In the genomic region with DNA sequence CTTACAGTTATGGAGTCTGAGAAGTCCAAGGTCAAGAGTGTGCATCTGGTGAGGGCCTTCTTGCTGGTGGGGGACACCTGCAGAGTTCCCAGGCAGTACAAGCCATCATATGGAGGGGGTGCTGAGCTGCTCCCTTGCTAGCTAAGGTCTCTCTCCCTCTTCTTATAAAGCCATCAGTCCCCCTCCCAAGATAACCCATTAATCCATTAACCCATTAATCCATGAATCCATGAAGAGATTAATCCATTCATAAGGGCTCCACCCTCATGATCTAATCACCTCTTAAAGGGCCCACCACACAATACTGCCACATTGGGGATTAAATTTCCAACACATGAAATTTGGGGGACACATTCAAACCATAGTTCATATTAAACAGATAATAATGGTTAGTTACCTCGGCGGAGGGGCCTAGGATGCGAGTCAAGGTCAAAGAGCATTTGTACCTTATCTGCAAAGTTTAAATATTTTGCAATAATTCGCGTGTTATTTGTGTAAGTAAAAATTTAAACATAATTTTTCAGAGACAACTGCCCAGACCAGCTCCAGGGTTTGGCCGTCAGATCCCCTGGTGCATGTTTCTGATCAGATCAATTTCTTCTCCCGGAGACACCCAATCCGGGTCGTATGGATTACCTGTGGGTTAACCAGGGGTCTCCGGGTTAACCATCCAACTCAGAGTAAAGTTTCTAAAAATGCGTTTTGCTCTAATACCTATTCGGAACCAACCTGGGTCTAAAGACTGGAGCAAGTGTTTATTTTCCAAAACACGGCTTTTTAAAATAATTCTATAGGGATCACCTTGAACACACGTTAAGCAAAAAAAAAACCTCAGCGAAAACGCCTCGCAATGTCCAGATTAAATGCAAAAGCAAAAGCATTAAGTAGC, we compare ENCODE assay signal across 8 cellular contexts. TPM values are rescaled to one million over a fixed set of nuclear protein-coding genes. Genes with fewer than 3 reads are reported as not detected.
DNase-seq lines count a peak whose midpoint lies in the region; ATAC-seq, FAIRE-seq and TF ChIP-seq lines count a peak whose summit lies in the region.

No MANE protein-coding gene starts in this region.

- no peaks in the 10 kb centered on the region for H3K27me3 ChIP-seq in SJSA1 (replicated peaks)
- peaks cover 0 to 4% (median 0%) of the 10 kb centered on the region in 4 donors for H3K27me3 ChIP-seq in esophagus muscularis mucosa
- H3K27me3 ChIP-seq in pancreas = peaks cover 0 to 2% (median 0%) of the 10 kb centered on the region in 4 donors
- no peaks in the 10 kb centered on the region for H3K27me3 ChIP-seq in adrenal gland

- DNase-seq in AG09309 (ENCODE audit: low read depth) (no peak), GM19239 (ENCODE audit: insufficient read length, low spot score) (no peak), SJSA1 (ENCODE audit: low read depth in 1 of 2, low spot score in 2 of 2) (peak in 1 of 2 experiments; percentile 20), esophagus muscularis mucosa (ENCODE audit: extremely low spot score) (no peak), pancreas (peak in 2 of 6 donors; percentile 40 to 45), adrenal gland (no peak), NCI-H128 (lab: John Stamatoyannopoulos, UW; ENCODE audit: unreplicated experiment) (no peak), foreskin melanocyte (no peak)

- H3K9me3 ChIP-seq in SJSA1 (replicated peaks) (no peaks in the 10 kb centered on the region), esophagus muscularis mucosa (no peaks in the 10 kb centered on the region), pancreas (no peaks in the 10 kb centered on the region), adrenal gland (replicated peaks in 1 of 3) (no peaks in the 10 kb centered on the region)

- H3K4me3 ChIP-seq in AG09309 (ENCODE audit: control insufficient read depth, low read depth, low read length) (peak overlapping the region; percentile 63), SJSA1 (peak overlapping the region; percentile 82), esophagus muscularis mucosa (peak overlapping the region; percentile 85 to 93 (median 90)), pancreas (peak overlapping the region; percentile 18 to 95 (median 48)), adrenal gland (peak overlapping the region in 2 of 4 donors; percentile 41 to 77)

- 3% methylated on average over 17 of the region's 17 CpGs for WGBS in esophagus muscularis mucosa
- WGBS in pancreas, 2 donors = 1% methylated on average over 17 of the region's 17 CpGs
- WGBS in adrenal gland, 4 donors = 1 to 4% (median 2%) methylated on average over 17 of the region's 17 CpGs

- intact Hi-C loops in esophagus muscularis mucosa (cut with DNase I) = loop anchor here (2.0 to 5.0 kb wide), 4 partner anchors 90 to 344 kb away; a partner anchor contains a TSS
- intact Hi-C loops in pancreas (cut with DNase I) = loop anchor here in 2 of 3 donors (5.0 to 10.0 kb wide), 2 partner anchors 99 to 292 kb away; a partner anchor contains a TSS
- intact Hi-C loops in adrenal gland (cut with DNase I) = loop anchor here (2.0 to 10.0 kb wide), 3 partner anchors 99 to 292 kb away; a partner anchor contains a TSS

- H3K4me1 ChIP-seq in SJSA1 (replicated peaks) (no peaks in the 10 kb centered on the region), esophagus muscularis mucosa (peaks cover 21 to 40% (median 39%) of the 10 kb centered on the region in 4 donors), pancreas (peaks cover 4 to 14% (median 9%) of the 10 kb centered on the region in 3 donors), adrenal gland (replicated peaks in 1 of 2) (peaks cover 17 to 31% of the 10 kb centered on the region in 2 donors)

- FAIRE-seq in GM19239 (lab: Jason Lieb, UNC) (peak; percentile 77), pancreas (lab: Jason Lieb, UNC) (no peak)

- TF ChIP-seq CTCF in AG09309 (IDR thresholded peaks at IDR 0.05; ENCODE audit: control insufficient read depth, insufficient read depth, low read depth, low read length, missing control alignments) (no peak), esophagus muscularis mucosa (IDR thresholded peaks at IDR 0.05) (no peak), pancreas (IDR thresholded peaks at IDR 0.05) (no peak), adrenal gland (IDR thresholded peaks at IDR 0.05) (no peak)

- TF ChIP-seq EP300 in esophagus muscularis mucosa (IDR thresholded peaks at IDR 0.05) = no peak

- H3K27ac ChIP-seq in SJSA1 (no peak overlapping the region), esophagus muscularis mucosa (replicated peaks in 1 of 4) (peak overlapping the region; percentile 24 to 96 (median 60)), pancreas (peak overlapping the region; percentile 24 to 41 (median 32)), adrenal gland (peak overlapping the region in 2 of 5 donors; percentile 49 to 53)

- ATAC-seq in pancreas = no peak

- TF ChIP-seq POLR2A in esophagus muscularis mucosa (IDR thresholded peaks at IDR 0.05; ENCODE audit: low read depth) (no peak), adrenal gland (IDR thresholded peaks at IDR 0.05) (no peak)

- H3K36me3 ChIP-seq in SJSA1 (peaks cover 8% of the 10 kb centered on the region), esophagus muscularis mucosa (peaks cover 0 to 5% (median under 1%) of the 10 kb centered on the region in 4 donors), pancreas (no peaks in the 10 kb centered on the region), adrenal gland (replicated peaks in 1 of 2) (no peaks in the 10 kb centered on the region)

RNA-seq across cellular contexts. Expression of a gene that starts 0.7 kb away (rescaled TPM):
- 29.2 and 29.3 TPM in 2 replicates for total RNA-seq in SJSA1 (2014; rRNA removed; shearing (Covaris generic))
- 10 to 100 TPM; 39.9 to 50.7 (median 49.0) TPM for total RNA-seq in esophagus muscularis mucosa
- total RNA-seq in pancreas = 10 to 100 TPM; 26.3 to 38.3 (median 31.9) TPM
- polyA plus RNA-seq in pancreas = 10 to 100 TPM; 26.6 to 28.4 TPM
- 10 to 100 TPM; 43.8 to 99.4 (median 55.5) TPM for total RNA-seq in adrenal gland
- polyA plus RNA-seq in adrenal gland = 10 to 100 TPM; 46.5 to 91.0 (median 47.7) TPM
